14 cellular contexts compared by ENCODE assay signal in the genomic region with DNA sequence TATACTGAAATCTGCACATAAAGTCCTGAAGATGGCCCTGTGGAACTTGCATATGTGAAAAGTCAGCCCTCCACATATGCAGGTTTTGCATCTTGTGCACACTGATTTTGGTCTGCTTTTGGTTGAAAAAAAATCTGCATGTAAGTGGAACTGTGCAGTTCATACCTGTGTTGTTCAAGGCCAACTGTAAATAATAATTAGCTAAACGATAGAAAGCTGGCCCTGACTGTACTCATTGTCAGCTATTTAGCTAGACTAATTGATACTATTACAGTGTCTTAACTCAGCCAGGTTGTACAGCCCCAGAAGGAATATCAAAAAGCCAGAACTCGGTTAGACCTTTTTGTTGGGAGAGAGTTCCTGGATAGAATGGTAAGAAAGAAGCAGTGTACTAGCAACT. TPM values are rescaled to one million over a fixed set of nuclear protein-coding genes. Genes with fewer than 3 reads are reported as not detected.
A peak's percentile ranks its signal among the peaks of the same experiment; 100 is the strongest.
DNase-seq lines count a peak whose midpoint lies in the region; ATAC-seq and TF ChIP-seq lines count a peak whose summit lies in the region.
"Had no signal": no experiment of that assay in that cellular context is flagged by ENCODE, and none has a peak within 500 bp of the region (broad histone marks: within the 10 kb centered on the region; RNA-seq: fewer than 3 reads in every experiment).

No MANE protein-coding gene starts in this region.

- TF ChIP-seq EP300 in SK-N-SH (IDR thresholded peaks at IDR 0.05; ENCODE audit: borderline replicate concordance in 1 of 2, low read depth in 1 of 2, low read length in 1 of 2): no peak

- H3K27me3 ChIP-seq in SK-N-SH (ENCODE audit: insufficient read depth): no peaks in the 10 kb centered on the region
- H3K27me3 ChIP-seq in osteoblast (ENCODE audit: insufficient read depth, low read length): no peaks in the 10 kb centered on the region
- no peaks in the 10 kb centered on the region for H3K27me3 ChIP-seq in psoas muscle (ENCODE audit: insufficient read depth in 3 of 3, low read length in 2 of 3)

- H3K9ac ChIP-seq in SK-N-SH: no peak overlapping the region

- peak overlapping the region in 1 of 2 experiments; percentile 41; a peak in 1 of 4 replicates for H3K27ac ChIP-seq in SK-N-SH (ENCODE audit: low read depth in 2 of 2, low read length in 1 of 2)
- peak overlapping the region; percentile 79 for H3K27ac ChIP-seq in VCaP
- H3K27ac ChIP-seq in osteoblast (ENCODE audit: low read depth, low read length): peak overlapping the region; percentile 24
- no peak overlapping the region for H3K27ac ChIP-seq in psoas muscle
- H3K27ac ChIP-seq: HL-60 had no signal

- no peak overlapping the region for H2AFZ ChIP-seq in SK-N-SH (ENCODE audit: low read depth)
- no peak overlapping the region for H2AFZ ChIP-seq in osteoblast (ENCODE audit: low read length)

- H3K36me3 ChIP-seq in SK-N-SH (replicated peaks in 1 of 2; ENCODE audit: control insufficient read depth in 1 of 2, insufficient read depth in 2 of 2, low read length in 1 of 2) (peaks cover 0 to 3% of the 10 kb centered on the region in 2 experiments), osteoblast (ENCODE audit: insufficient read depth, low read length) (peaks cover under 1% of the 10 kb centered on the region), psoas muscle (ENCODE audit: insufficient read depth in 1 of 2, low read depth in 1 of 2) (no peaks in the 10 kb centered on the region)

- H3K79me2 ChIP-seq in SK-N-SH (ENCODE audit: insufficient read depth) (peaks cover 74% of the 10 kb centered on the region; the same call in 1 of the 2 replicates), osteoblast (ENCODE audit: insufficient read depth, low read length) (peaks cover 73% of the 10 kb centered on the region)

- no peak overlapping the region for H3K4me3 ChIP-seq in SK-N-SH (ENCODE audit: low read depth in 2 of 2, low read length in 1 of 2)
- no peak overlapping the region for H3K4me3 ChIP-seq in osteoblast (ENCODE audit: insufficient read depth, low read length)
- H3K4me3 ChIP-seq in psoas muscle: no peak overlapping the region

- CTCF ChIA-PET in SK-N-SH (lab: Yijun Ruan, JAX): no interaction called here

- TF ChIP-seq CTCF in SK-N-SH (IDR thresholded peaks at IDR 0.05) (no peak), VCaP (conservative IDR thresholded peaks at IDR 0.05) (no peak), osteoblast (IDR thresholded peaks at IDR 0.05; ENCODE audit: extremely low read depth, low read depth, low read length) (no peak), psoas muscle (IDR thresholded peaks at IDR 0.05) (no peak)

- H3K9me3 ChIP-seq in SK-N-SH (no peaks in the 10 kb centered on the region), osteoblast (ENCODE audit: low read depth, low read length) (no peaks in the 10 kb centered on the region), psoas muscle (no peaks in the 10 kb centered on the region)

- intact Hi-C loops in psoas muscle (cut with DNase I): no loop called here

- no peaks in the 10 kb centered on the region for H3K9me2 ChIP-seq in SK-N-SH

- ATAC-seq in SK-N-SH treated with all-trans-retinoic acid at 6 μM for 48 hours (0 out of 3 replicates have a peak, but pooled peaks have one; percentile 20), psoas muscle (no peak), GM18502 (IDR thresholded peaks at IDR 0.05; ENCODE audit: poor library complexity, unreplicated experiment) (no peak), HG02610 (IDR thresholded peaks at IDR 0.05; ENCODE audit: unreplicated experiment) (no peak)

- H3F3A ChIP-seq in SK-N-SH (replicated peaks; ENCODE audit: insufficient read depth): peaks cover 5% of the 10 kb centered on the region

- H3K4me1 ChIP-seq in SK-N-SH (ENCODE audit: control insufficient read depth in 1 of 2, insufficient read depth in 2 of 2, low read depth in 1 of 2, low read length in 1 of 2) (peaks cover 0 to 9% of the 10 kb centered on the region in 2 experiments; a peak in 1 of 4 replicates), osteoblast (ENCODE audit: insufficient read depth, low read length) (peaks cover 12% of the 10 kb centered on the region), psoas muscle (peaks cover 4% of the 10 kb centered on the region)

- POLR2A ChIA-PET in SK-N-SH (lab: Yijun Ruan, JAX): interaction anchor here (0.7 kb wide), 1 partner anchor 829 kb away, joined by 3 read pairs; no protein-coding TSS in a partner anchor

- WGBS in SK-N-SH (ENCODE audit: low lambda C conversion rate): 80% methylated on average over 2 of the region's 2 CpGs
- WGBS in psoas muscle, 3 donors: 88 to 94% (median 89%) methylated on average over 2 of the region's 2 CpGs

- H3K4me2 ChIP-seq in SK-N-SH (no peak overlapping the region), osteoblast (ENCODE audit: insufficient read depth, low read length) (no peak overlapping the region)

- H4K20me1 ChIP-seq in SK-N-SH (ENCODE audit: insufficient read depth): peaks cover 7% of the 10 kb centered on the region; the same call in 1 of the 2 replicates
- H4K20me1 ChIP-seq in osteoblast (ENCODE audit: insufficient read depth, low read length): peaks cover 29% of the 10 kb centered on the region

- TF ChIP-seq RAD21 in SK-N-SH (IDR thresholded peaks at IDR 0.05; ENCODE audit: low read length): no peak

- DNase-seq in SK-N-SH: no peak
- DNase-seq in osteoblast (ENCODE audit: insufficient read length, low spot score, missing footprints): no peak
- no peak for DNase-seq in psoas muscle
- no peak for DNase-seq in cerebellar cortex (ENCODE audit: low spot score)
- DNase-seq: C1 segment of cervical spinal cord; CD4-positive, alpha-beta T cell; DMS153; DND-41; GDM1 had no signal

TF ChIP-seq in SK-N-SH treated with all-trans-retinoic acid at 6 μM for 48 hours, 23 proteins besides CTCF, POLR2A, EP300 and RAD21 (continues in another document):
- TF ChIP-seq ZFP3 (CRISPR knock-in tag; IDR thresholded peaks at IDR 0.05): no peak
- no peak for TF ChIP-seq ZNF70 (CRISPR knock-in tag; IDR thresholded peaks at IDR 0.05)
- no peak for TF ChIP-seq OSR1 (CRISPR knock-in tag; IDR thresholded peaks at IDR 0.05)
- no peak for TF ChIP-seq GLIS3 (CRISPR knock-in tag; IDR thresholded peaks at IDR 0.05)
- no peak for TF ChIP-seq POU6F1 (CRISPR knock-in tag; IDR thresholded peaks at IDR 0.05; ENCODE audit: borderline replicate concordance, low read depth)
- no peak for TF ChIP-seq ARNTL (CRISPR knock-in tag; IDR thresholded peaks at IDR 0.05; ENCODE audit: borderline replicate concordance, low read depth)
- TF ChIP-seq CSDC2 (CRISPR knock-in tag; IDR thresholded peaks at IDR 0.05): no peak
- no peak for TF ChIP-seq ZNF565 (CRISPR knock-in tag; conservative IDR thresholded peaks at IDR 0.05; ENCODE audit: low read depth)

TF ChIP-seq in SK-N-SH, 30 proteins besides CTCF, POLR2A, EP300 and RAD21 (continues in another document):
- TF ChIP-seq, protein P1, sequence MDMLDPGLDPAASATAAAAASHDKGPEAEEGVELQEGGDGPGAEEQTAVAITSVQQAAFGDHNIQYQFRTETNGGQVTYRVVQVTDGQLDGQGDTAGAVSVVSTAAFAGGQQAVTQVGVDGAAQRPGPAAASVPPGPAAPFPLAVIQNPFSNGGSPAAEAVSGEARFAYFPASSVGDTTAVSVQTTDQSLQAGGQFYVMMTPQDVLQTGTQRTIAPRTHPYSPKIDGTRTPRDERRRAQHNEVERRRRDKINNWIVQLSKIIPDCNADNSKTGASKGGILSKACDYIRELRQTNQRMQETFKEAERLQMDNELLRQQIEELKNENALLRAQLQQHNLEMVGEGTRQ (IDR thresholded peaks at IDR 0.05; ENCODE audit: borderline replicate concordance, low read depth, low read length): no peak
- no peak for TF ChIP-seq NRF1 (IDR thresholded peaks at IDR 0.05; ENCODE audit: low read depth, low read length)
- no peak for TF ChIP-seq JUND (IDR thresholded peaks at IDR 0.05)
- no peak for TF ChIP-seq ELF1 (IDR thresholded peaks at IDR 0.05)
- no peak for TF ChIP-seq IRF3 (IDR thresholded peaks at IDR 0.05; ENCODE audit: low read depth, low read length)
- no peak for TF ChIP-seq SIN3A (IDR thresholded peaks at IDR 0.05; ENCODE audit: borderline replicate concordance, low read depth, low read length)
- TF ChIP-seq RFX5 (IDR thresholded peaks at IDR 0.05; ENCODE audit: low read length): no peak

RNA-seq across cellular contexts. Expression of gene EHBP1, which starts 54.5 kb away (rescaled TPM):
- polyA plus RNA-seq in SK-N-SH (2012; rRNA removed) (62.7 and 64.9 TPM in 2 replicates), psoas muscle (10 to 100 TPM in 1 of 3 donors, 1 to 10 TPM in 2; 3.9 to 10.1 (median 5.2) TPM)
- polyA plus RNA-seq in SK-N-SH (2012; cell fraction: cytosol; rRNA removed): 81.3 and 99.6 TPM in 2 replicates
- 53.5 and 77.1 TPM in 2 replicates for polyA plus RNA-seq in SK-N-SH (2012; cell fraction: nucleus; rRNA removed)
- total RNA-seq in osteoblast (81.0 and 96.3 TPM in 2 replicates), psoas muscle (10 to 100 TPM; 14.3 to 20.2 (median 16.9) TPM)
